ENCODE assay signal across 1 cellular context in genomic region chr7:156950381-156950858, GRCh38.
TF ChIP-seq lines count a peak whose summit lies in the region.

No MANE protein-coding gene starts in this region.

TF ChIP-seq in K562, 482 proteins besides CTCF, POLR2A, EP300 and RAD21 (continued from another document and continues in another):
- TF ChIP-seq NUFIP1 (IDR thresholded peaks at IDR 0.05; ENCODE audit: partially characterized antibody): no peak
- no peak for TF ChIP-seq ATF4 (CRISPR knock-in tag; IDR thresholded peaks at IDR 0.05)
- TF ChIP-seq POLR2AphosphoS2 (IDR thresholded peaks at IDR 0.05; ENCODE audit: low read length): no peak
- TF ChIP-seq ZNF224 (CRISPR knock-in tag; IDR thresholded peaks at IDR 0.05): no peak
- TF ChIP-seq RHOXF2B (CRISPR knock-in tag; conservative IDR thresholded peaks at IDR 0.05): no peak
- no peak for TF ChIP-seq SNIP1 (IDR thresholded peaks at IDR 0.05; ENCODE audit: low read depth)
- no peak for TF ChIP-seq HMG20A (CRISPR knock-in tag; conservative IDR thresholded peaks at IDR 0.05)
- TF ChIP-seq ZNF785 (CRISPR knock-in tag; IDR thresholded peaks at IDR 0.05): no peak
- TF ChIP-seq ARHGAP35 (IDR thresholded peaks at IDR 0.05; ENCODE audit: partially characterized antibody): peak; percentile 15
- no peak for TF ChIP-seq ZNF644 (tag; IDR thresholded peaks at IDR 0.05; ENCODE audit: low read depth)
- no peak for TF ChIP-seq GATAD2B (IDR thresholded peaks at IDR 0.05; ENCODE audit: borderline replicate concordance)
- peak; percentile 48; the same call in 1 of the 2 replicates for TF ChIP-seq HLTF (IDR thresholded peaks at IDR 0.05)
- TF ChIP-seq MIER1 (IDR thresholded peaks at IDR 0.05; ENCODE audit: low read depth): peak; percentile 45; the same call in 1 of the 2 replicates
- no peak for TF ChIP-seq JUND (IDR thresholded peaks at IDR 0.05; ENCODE audit: borderline replicate concordance, low read depth, low read length)
- TF ChIP-seq JUND (tag; IDR thresholded peaks at IDR 0.05; ENCODE audit: borderline replicate concordance, low read depth, low read length): no peak
- no peak for TF ChIP-seq SP1 (CRISPR knock-in tag; IDR thresholded peaks at IDR 0.05)
- no peak for TF ChIP-seq USF2 (CRISPR knock-in tag; IDR thresholded peaks at IDR 0.05)
- TF ChIP-seq MYC (IDR thresholded peaks at IDR 0.05; ENCODE audit: low read depth, low read length): no peak
- TF ChIP-seq MYC (CRISPR knock-in tag; IDR thresholded peaks at IDR 0.05; ENCODE audit: borderline replicate concordance, low read depth): no peak
- no peak for TF ChIP-seq PHTF2 (CRISPR knock-in tag; IDR thresholded peaks at IDR 0.05)
- TF ChIP-seq SIX5 (IDR thresholded peaks at IDR 0.05; ENCODE audit: borderline replicate concordance in 1 of 2, insufficient read depth in 1 of 2, low read depth in 1 of 2, low read length in 2 of 2): no peak
- TF ChIP-seq IRF1 (CRISPR knock-in tag; IDR thresholded peaks at IDR 0.05; ENCODE audit: borderline replicate concordance): no peak
- no peak for TF ChIP-seq NCOA2 (IDR thresholded peaks at IDR 0.05; ENCODE audit: partially characterized antibody in 2 of 2)
- TF ChIP-seq TEAD2 (tag; IDR thresholded peaks at IDR 0.05): no peak
- TF ChIP-seq PRDM10 (IDR thresholded peaks at IDR 0.05; ENCODE audit: partially characterized antibody): no peak
- TF ChIP-seq NR1H2 (CRISPR knock-in tag; IDR thresholded peaks at IDR 0.05): no peak
- TF ChIP-seq CUX1 (CRISPR knock-in tag; IDR thresholded peaks at IDR 0.05): no peak
- no peak for TF ChIP-seq ZNF143 (CRISPR knock-in tag; IDR thresholded peaks at IDR 0.05)
- no peak for TF ChIP-seq ZFP1 (CRISPR knock-in tag; IDR thresholded peaks at IDR 0.05)
- no peak for TF ChIP-seq ZC3H11A (IDR thresholded peaks at IDR 0.05; ENCODE audit: low read depth, low read length)
- no peak for TF ChIP-seq E2F1 (CRISPR knock-in tag; IDR thresholded peaks at IDR 0.05)
- peak; percentile 30; the same call in 1 of the 2 replicates for TF ChIP-seq DPF2 (IDR thresholded peaks at IDR 0.05)
- TF ChIP-seq REST (CRISPR knock-in tag; IDR thresholded peaks at IDR 0.05; ENCODE audit: low read depth): no peak
- TF ChIP-seq CXXC5 (CRISPR knock-in tag; IDR thresholded peaks at IDR 0.05): no peak
- TF ChIP-seq CGGBP1 (CRISPR knock-in tag; IDR thresholded peaks at IDR 0.05): no peak
- no peak for TF ChIP-seq ARID4B (CRISPR knock-in tag; IDR thresholded peaks at IDR 0.05)
- peak; percentile 41; the same call in 1 of the 2 replicates for TF ChIP-seq PHB2 (IDR thresholded peaks at IDR 0.05; ENCODE audit: low read depth)
- no peak for TF ChIP-seq SNRNP70 (optimal IDR thresholded peaks at IDR 0.05; ENCODE audit: low read depth, low read length)
- TF ChIP-seq CHCHD3 (CRISPR knock-in tag; IDR thresholded peaks at IDR 0.05): no peak
- no peak for TF ChIP-seq SMARCC2 (IDR thresholded peaks at IDR 0.05; ENCODE audit: low read depth)
- peak; percentile 94; the same call in 1 of the 2 replicates for TF ChIP-seq LARP7 (IDR thresholded peaks at IDR 0.05)
- TF ChIP-seq SRSF9 (IDR thresholded peaks at IDR 0.05; ENCODE audit: borderline replicate concordance, low read depth, low read length): no peak
- TF ChIP-seq ZNF696 (CRISPR knock-in tag; conservative IDR thresholded peaks at IDR 0.05): no peak
- no peak for TF ChIP-seq PTRF (tag; IDR thresholded peaks at IDR 0.05)
- peak; percentile 52; the same call in 1 of the 2 replicates for TF ChIP-seq BCOR (IDR thresholded peaks at IDR 0.05)
- TF ChIP-seq ILF3 (IDR thresholded peaks at IDR 0.05; ENCODE audit: borderline replicate concordance): no peak
